Comparison of ENCODE assay signal across 1 cellular context in genomic region chr6:154399097-154399496, GRCh38.
A peak's percentile ranks its signal among the peaks of the same experiment; 100 is the strongest.
TF ChIP-seq lines count a peak whose summit lies in the region.

No MANE protein-coding gene starts in this region.

TF ChIP-seq in HepG2, 621 proteins besides CTCF, POLR2A, EP300 and RAD21:
- TF ChIP-seq, protein P1, sequence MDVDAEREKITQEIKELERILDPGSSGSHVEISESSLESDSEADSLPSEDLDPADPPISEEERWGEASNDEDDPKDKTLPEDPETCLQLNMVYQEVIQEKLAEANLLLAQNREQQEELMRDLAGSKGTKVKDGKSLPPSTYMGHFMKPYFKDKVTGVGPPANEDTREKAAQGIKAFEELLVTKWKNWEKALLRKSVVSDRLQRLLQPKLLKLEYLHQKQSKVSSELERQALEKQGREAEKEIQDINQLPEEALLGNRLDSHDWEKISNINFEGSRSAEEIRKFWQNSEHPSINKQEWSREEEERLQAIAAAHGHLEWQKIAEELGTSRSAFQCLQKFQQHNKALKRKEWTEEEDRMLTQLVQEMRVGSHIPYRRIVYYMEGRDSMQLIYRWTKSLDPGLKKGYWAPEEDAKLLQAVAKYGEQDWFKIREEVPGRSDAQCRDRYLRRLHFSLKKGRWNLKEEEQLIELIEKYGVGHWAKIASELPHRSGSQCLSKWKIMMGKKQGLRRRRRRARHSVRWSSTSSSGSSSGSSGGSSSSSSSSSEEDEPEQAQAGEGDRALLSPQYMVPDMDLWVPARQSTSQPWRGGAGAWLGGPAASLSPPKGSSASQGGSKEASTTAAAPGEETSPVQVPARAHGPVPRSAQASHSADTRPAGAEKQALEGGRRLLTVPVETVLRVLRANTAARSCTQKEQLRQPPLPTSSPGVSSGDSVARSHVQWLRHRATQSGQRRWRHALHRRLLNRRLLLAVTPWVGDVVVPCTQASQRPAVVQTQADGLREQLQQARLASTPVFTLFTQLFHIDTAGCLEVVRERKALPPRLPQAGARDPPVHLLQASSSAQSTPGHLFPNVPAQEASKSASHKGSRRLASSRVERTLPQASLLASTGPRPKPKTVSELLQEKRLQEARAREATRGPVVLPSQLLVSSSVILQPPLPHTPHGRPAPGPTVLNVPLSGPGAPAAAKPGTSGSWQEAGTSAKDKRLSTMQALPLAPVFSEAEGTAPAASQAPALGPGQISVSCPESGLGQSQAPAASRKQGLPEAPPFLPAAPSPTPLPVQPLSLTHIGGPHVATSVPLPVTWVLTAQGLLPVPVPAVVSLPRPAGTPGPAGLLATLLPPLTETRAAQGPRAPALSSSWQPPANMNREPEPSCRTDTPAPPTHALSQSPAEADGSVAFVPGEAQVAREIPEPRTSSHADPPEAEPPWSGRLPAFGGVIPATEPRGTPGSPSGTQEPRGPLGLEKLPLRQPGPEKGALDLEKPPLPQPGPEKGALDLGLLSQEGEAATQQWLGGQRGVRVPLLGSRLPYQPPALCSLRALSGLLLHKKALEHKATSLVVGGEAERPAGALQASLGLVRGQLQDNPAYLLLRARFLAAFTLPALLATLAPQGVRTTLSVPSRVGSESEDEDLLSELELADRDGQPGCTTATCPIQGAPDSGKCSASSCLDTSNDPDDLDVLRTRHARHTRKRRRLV (CRISPR knock-in tag; IDR thresholded peaks at IDR 0.05): no peak
- TF ChIP-seq GATAD2A (CRISPR knock-in tag; IDR thresholded peaks at IDR 0.05): no peak
- TF ChIP-seq RBM22 (optimal IDR thresholded peaks at IDR 0.05; ENCODE audit: low read length): peak; percentile 28
- TF ChIP-seq ZNF746 (CRISPR knock-in tag; IDR thresholded peaks at IDR 0.05): no peak
TF ChIP-seq in HepG2: peak in this region for 1.
